ENCODE assay signal across 16 cellular contexts in genomic region chr16:67084345-67085028, GRCh38. TPM values are rescaled to one million over a fixed set of nuclear protein-coding genes. Genes with fewer than 3 reads are reported as not detected.
DNase-seq lines count a peak whose midpoint lies in the region; ATAC-seq, FAIRE-seq and TF ChIP-seq lines count a peak whose summit lies in the region.
"Had no signal": no experiment of that assay in that cellular context is flagged by ENCODE, and none has a peak within 500 bp of the region (broad histone marks: within the 10 kb centered on the region; RNA-seq: fewer than 3 reads in every experiment).

No MANE protein-coding gene starts in this region.

- H3K27ac ChIP-seq in RWPE1 (no peak overlapping the region), aorta (ENCODE audit: low read depth in 1 of 2, low read length in 2 of 2) (no peak overlapping the region)
- H3K27ac ChIP-seq: body of pancreas, thyroid gland, WERI-Rb-1 had no signal

- POLR2A ChIA-PET in RWPE1 (lab: Yijun Ruan, JAX; ENCODE audit: low non-redundant PET) = no interaction called here

- CTCF ChIA-PET in RWPE1 (lab: Yijun Ruan, JAX) = no interaction called here

- ATAC-seq in HG03103 (IDR thresholded peaks at IDR 0.05; ENCODE audit: low read depth, unreplicated experiment) = peak; percentile 73
- no peak for ATAC-seq in aorta (ENCODE audit: low FRiP score)
- no peak for ATAC-seq in left colon
- ATAC-seq: activated T-cell treated with anti-CD3 and anti-CD28 coated beads, Interleukin-2, amount 50 U/mL, for 4 hours; body of pancreas had no signal

- H3K9me3 ChIP-seq in aorta (ENCODE audit: control insufficient read depth, low read length) = no peaks in the 10 kb centered on the region
- H3K9me3 ChIP-seq: body of pancreas, thyroid gland had no signal

- DNase-seq in GF-D8 (lab: John Stamatoyannopoulos, UW) = peak; percentile 29
- DNase-seq in GM19239 (ENCODE audit: insufficient read length, low spot score) = no peak
- DNase-seq in NOMO-1 treated with dmso at 0.1 percent for 144 hours (lab: John Stamatoyannopoulos, UW; ENCODE audit: unreplicated experiment) = peak; percentile 17
- no peak for DNase-seq in RWPE1 (ENCODE audit: low spot score)
- no peak for DNase-seq in GM12892 (ENCODE audit: insufficient read length)
- DNase-seq in aorta = no peak
- DNase-seq in left colon = no peak
- DNase-seq: activated T-cell treated with anti-CD3 and anti-CD28 coated beads, Interleukin-2, amount 50 U/mL, for 4 hours; body of pancreas; CD4-positive, CD25-positive, alpha-beta regulatory T cell; H7; NCI-H2081 treated with DMSO at 0.1 percent for 48 hours; retina; thyroid gland; WERI-Rb-1 had no signal

- H3K36me3 ChIP-seq in aorta (ENCODE audit: control insufficient read depth in 1 of 2, insufficient read depth in 2 of 2, low read length in 1 of 2) = peaks cover 0 to under 1% of the 10 kb centered on the region in 2 donors
- H3K36me3 ChIP-seq: thyroid gland had no signal

- TF ChIP-seq POLR2A in GM12892 (IDR thresholded peaks at IDR 0.05; ENCODE audit: low read depth, low read length) = no peak

- intact Hi-C loops in aorta (cut with DNase I) = loop anchor here in 1 of 2 donors (10.0 kb wide), 1 partner anchor 50 kb away; no protein-coding TSS in a partner anchor
- intact Hi-C loops in left colon (cut with DNase I, micrococcal nuclease) = no loop called here

- no peak for TF ChIP-seq CTCF in RWPE1 (conservative IDR thresholded peaks at IDR 0.05; ENCODE audit: low read depth)

- no peak overlapping the region for H3K4me3 ChIP-seq in aorta (ENCODE audit: low read length in 2 of 2)
- H3K4me3 ChIP-seq: body of pancreas, thyroid gland had no signal

- WGBS in aorta, 2 donors = 93 to 95% methylated on average over 4 of the region's 4 CpGs

- no peaks in the 10 kb centered on the region for H3K27me3 ChIP-seq in aorta (ENCODE audit: control insufficient read depth in 1 of 2, insufficient read depth in 2 of 2, low read length in 1 of 2)
- H3K27me3 ChIP-seq: body of pancreas, thyroid gland had no signal

- peaks cover 0 to 3% of the 10 kb centered on the region in 2 donors for H3K4me1 ChIP-seq in aorta (ENCODE audit: control insufficient read depth in 1 of 2, insufficient read depth in 2 of 2, low read length in 2 of 2)
- H3K4me1 ChIP-seq: body of pancreas had no signal

- FAIRE-seq in GM19239 (lab: Jason Lieb, UNC) (peak; percentile 76), GM12892 (lab: Jason Lieb, UNC) (no peak)

RNA-seq across cellular contexts. Expression of gene PHAF1, which starts 25.3 kb away (rescaled TPM):
- 10.2 TPM for polyA plus RNA-seq in GM12892 (2012; ENCODE audit: missing spikeins)
- total RNA-seq in aorta = 10 to 100 TPM; 13.7 to 20.7 TPM
- polyA plus RNA-seq in aorta = 10 to 100 TPM; 12.6 to 13.4 TPM
- total RNA-seq in left colon = 10 to 100 TPM; 11.3 to 13.9 TPM

RNA-seq across cellular contexts. Expression of gene CBFB, which starts 55.5 kb away (rescaled TPM):
- polyA plus RNA-seq in GM12892 (2012; ENCODE audit: missing spikeins) = 41.0 TPM
- 10 to 100 TPM; 37.4 to 67.3 TPM for total RNA-seq in aorta
- polyA plus RNA-seq in aorta = 10 to 100 TPM; 12.0 to 19.9 TPM
- 10 to 100 TPM; 25.8 to 27.0 TPM for total RNA-seq in left colon

Comparison
In these comparisons a context has a peak if more than half of its experiments do, and no peak if none do; other contexts are left out.
1. DNase-seq: peak in GF-D8 (single experiment) and NOMO-1 treated with dmso at 0.1 percent for 144 hours (single experiment); none in GM19239 (single experiment), RWPE1 (single experiment), GM12892 (single experiment), aorta (0 of 2) and left colon (0 of 2).